In genomic region chr2:163248321-163249090, GRCh38 we compare ENCODE assay signal across 15 cellular contexts.
DNase-seq lines count a peak whose midpoint lies in the region; ATAC-seq, FAIRE-seq and TF ChIP-seq lines count a peak whose summit lies in the region.
"Had no signal": no experiment of that assay in that cellular context is flagged by ENCODE, and none has a peak within 500 bp of the region (broad histone marks: within the 10 kb centered on the region; RNA-seq: fewer than 3 reads in every experiment).

No MANE protein-coding gene starts in this region.

- no peak overlapping the region for H3K14ac ChIP-seq in H1 (ENCODE audit: insufficient read length)

- TF ChIP-seq CTCF in GM23338 (conservative IDR thresholded peaks at IDR 0.05; ENCODE audit: low read depth in 2 of 2) (no peak), H1 (IDR thresholded peaks at IDR 0.05; ENCODE audit: control extremely low read depth in 1 of 3, insufficient read depth in 1 of 3, low read depth in 1 of 3, low read length in 3 of 3) (no peak), neural progenitor cell (IDR thresholded peaks at IDR 0.05) (no peak), type B pancreatic cell (conservative IDR thresholded peaks at IDR 0.05) (no peak)

- H3K4me1 ChIP-seq in GM23338 (ENCODE audit: insufficient read depth) (0 out of 2 replicates have a peak, but pooled peaks cover 5% of the 10 kb centered on the region), H1 (replicated peaks in 1 of 4; ENCODE audit: control insufficient read depth in 3 of 4, insufficient read depth in 4 of 4, low read length in 3 of 4) (no peaks in the 10 kb centered on the region), neural progenitor cell (peaks cover 57% of the 10 kb centered on the region)

- peaks cover 13% of the 10 kb centered on the region; the same call in 2 of the 3 replicates for H3K4me1 Mint-ChIP-seq in GM23338
- peaks cover 39% of the 10 kb centered on the region for H3K4me1 Mint-ChIP-seq in neural progenitor cell
- H3K4me1 Mint-ChIP-seq in type B pancreatic cell (ENCODE audit: unreplicated experiment) = peaks cover 22% of the 10 kb centered on the region

- WGBS in H1 (ENCODE audit: extremely low coverage in 1 of 2, insufficient coverage in 1 of 2, insufficient read length in 1 of 2, insufficient replicate concordance in 2 of 2, low coverage in 1 of 2, low lambda C conversion rate in 2 of 2, missing lambda C conversion rate in 1 of 2), 2 experiments = 94% methylated on average over 4 of the region's 4 CpGs; no CpG with 5 or more reads in 1 of the 2 experiments

- no peaks in the 10 kb centered on the region for H3K27me3 Mint-ChIP-seq in GM23338 (ENCODE audit: insufficient read depth, low read depth, poor library complexity)
- peaks cover 3% of the 10 kb centered on the region for H3K27me3 Mint-ChIP-seq in neural progenitor cell (ENCODE audit: insufficient read depth, low read depth)
- peaks cover 11% of the 10 kb centered on the region for H3K27me3 Mint-ChIP-seq in type B pancreatic cell

- no peak for FAIRE-seq in H1 (lab: Jason Lieb, UNC)
- FAIRE-seq: GM12878 had no signal

- no peak for TF ChIP-seq RAD21 in H1 (IDR thresholded peaks at IDR 0.05 in 1 of 2, conservative IDR thresholded peaks at IDR 0.05 in 1 of 2; ENCODE audit: low read depth in 2 of 2, low read length in 2 of 2)

- no peak for TF ChIP-seq EP300 in H1 (IDR thresholded peaks at IDR 0.05; ENCODE audit: borderline replicate concordance in 1 of 2, low read depth in 2 of 2, low read length in 2 of 2)

- no peaks in the 10 kb centered on the region for H3K9me2 ChIP-seq in GM23338 (ENCODE audit: insufficient read depth)

- H3K9me3 ChIP-seq in H1 (ENCODE audit: insufficient read depth in 2 of 2, low read depth in 1 of 2, low read length in 1 of 2) (no peaks in the 10 kb centered on the region), neural progenitor cell (ENCODE audit: low read depth) (peaks cover under 1% of the 10 kb centered on the region)

- H3K79me1 ChIP-seq in H1 (ENCODE audit: low read depth, low read length) = no peaks in the 10 kb centered on the region

- H3K27ac Mint-ChIP-seq in GM23338 = 0 out of 2 replicates have a peak overlapping the region, but pooled peaks have one; percentile 29
- H3K27ac Mint-ChIP-seq in neural progenitor cell = no peak overlapping the region
- H3K27ac Mint-ChIP-seq in type B pancreatic cell = no peak overlapping the region

- no peaks in the 10 kb centered on the region for H4K20me1 ChIP-seq in GM23338 (replicated peaks; ENCODE audit: insufficient read depth)
- no peaks in the 10 kb centered on the region for H4K20me1 ChIP-seq in H1 (replicated peaks in 1 of 2; ENCODE audit: control insufficient read depth in 1 of 2, insufficient read depth in 2 of 2, low read length in 2 of 2)
- no peaks in the 10 kb centered on the region for H4K20me1 ChIP-seq in neural progenitor cell (ENCODE audit: low read depth)

- H2BK120ac ChIP-seq in H1 (replicated peaks; ENCODE audit: low read depth, low read length) = no peak overlapping the region

- no peaks in the 10 kb centered on the region for H3K79me2 ChIP-seq in GM23338 (replicated peaks; ENCODE audit: insufficient read depth)
- H3K79me2 ChIP-seq in H1 (ENCODE audit: control insufficient read depth in 1 of 2, insufficient read depth in 2 of 2, low read length in 2 of 2) = no peaks in the 10 kb centered on the region
- no peaks in the 10 kb centered on the region for H3K79me2 ChIP-seq in neural progenitor cell (ENCODE audit: low read depth)

- H3K36me3 ChIP-seq in GM23338 (ENCODE audit: insufficient read depth) = no peaks in the 10 kb centered on the region
- no peaks in the 10 kb centered on the region; a peak in 1 of 8 replicates for H3K36me3 ChIP-seq in H1 (ENCODE audit: control insufficient read depth in 2 of 4, insufficient read depth in 4 of 4, low read length in 3 of 4)
- no peaks in the 10 kb centered on the region for H3K36me3 ChIP-seq in neural progenitor cell

- no peak overlapping the region for H3K4me3 Mint-ChIP-seq in GM23338
- no peak overlapping the region for H3K4me3 Mint-ChIP-seq in neural progenitor cell
- no peak overlapping the region for H3K4me3 Mint-ChIP-seq in type B pancreatic cell

- H4K91ac ChIP-seq in H1 (replicated peaks; ENCODE audit: insufficient read length, low read length) = no peak overlapping the region

- DNase-seq in GM23338 (ENCODE audit: low spot score) = no peak
- peak; percentile 62 for DNase-seq in NCI-H446 treated with DMSO at 0.1 percent for 48 hours (lab: John Stamatoyannopoulos, UW)
- DNase-seq in H1 (ENCODE audit: low read depth in 1 of 2, low spot score in 2 of 2) = no peak
- peak; percentile 58 for DNase-seq in neural progenitor cell (ENCODE audit: low spot score)
- DNase-seq in OCI-M1 (lab: John Stamatoyannopoulos, UW) = no peak
- DNase-seq in type B pancreatic cell (ENCODE audit: extremely low spot score, unreplicated experiment) = no peak
- DNase-seq: IMR-90, Kasumi-1, NCI-H1417 treated with DMSO at 0.1 percent for 48 hours, NCI-H2029, NCI-H226 had no signal

- H2AFZ ChIP-seq in GM23338 = 0 out of 2 replicates have a peak overlapping the region, but pooled peaks have one; percentile 35
- H2AFZ ChIP-seq in H1 (ENCODE audit: low read length) = 0 out of 2 replicates have a peak overlapping the region, but pooled peaks have one; percentile 3
- H2AFZ ChIP-seq in neural progenitor cell (replicated peaks) = no peak overlapping the region

- no peak overlapping the region for H3K18ac ChIP-seq in H1 (ENCODE audit: extremely low read depth, low read length)

- no peak overlapping the region for H3K4me2 ChIP-seq in GM23338
- H3K4me2 ChIP-seq in H1 (ENCODE audit: insufficient read depth in 1 of 2, low read depth in 2 of 2, low read length in 2 of 2) = no peak overlapping the region
- peak overlapping the region; percentile 71 for H3K4me2 ChIP-seq in neural progenitor cell

- H3K4ac ChIP-seq in H1 (replicated peaks; ENCODE audit: insufficient read length, low read depth, low read length) = no peak overlapping the region

- H3K9me3 Mint-ChIP-seq in GM23338 = peaks cover under 1% of the 10 kb centered on the region; the same call in 1 of the 3 replicates
- peaks cover under 1% of the 10 kb centered on the region for H3K9me3 Mint-ChIP-seq in neural progenitor cell
- no peaks in the 10 kb centered on the region for H3K9me3 Mint-ChIP-seq in type B pancreatic cell

- H2BK5ac ChIP-seq in H1 (ENCODE audit: low read depth, low read length) = no peak overlapping the region

- no peaks in the 10 kb centered on the region for H3K23me2 ChIP-seq in H1 (ENCODE audit: low read depth, low read length)

- no peak overlapping the region for H4K5ac ChIP-seq in H1 (ENCODE audit: insufficient read length, low read depth, low read length)

- no peak overlapping the region for H3K27ac ChIP-seq in GM23338 (ENCODE audit: low read depth)
- no peak overlapping the region for H3K27ac ChIP-seq in H1 (ENCODE audit: low read depth, low read length)
- H3K27ac ChIP-seq in neural progenitor cell = peak overlapping the region; percentile 80

- H2BK20ac ChIP-seq in H1 (ENCODE audit: low read length) = 0 out of 2 replicates have a peak overlapping the region, but pooled peaks have one; percentile 29

- CTCF ChIA-PET in H1 (lab: Charles Lee; ENCODE audit: partially characterized antibody) = interaction anchor here (1.7 kb wide), 1 partner anchor 57 kb away, joined by 6 read pairs; no protein-coding TSS in a partner anchor

- H4K8ac ChIP-seq in H1 (ENCODE audit: extremely low read depth, insufficient read depth, low read length) = no peak overlapping the region

- H2BK12ac ChIP-seq in H1 (ENCODE audit: low read depth, low read length) = no peak overlapping the region

- H3K9ac ChIP-seq in H1 (replicated peaks in 1 of 4; ENCODE audit: extremely low read depth in 1 of 4, low read depth in 3 of 4, low read length in 3 of 4) = no peak overlapping the region
- H3K9ac ChIP-seq in neural progenitor cell = no peak overlapping the region

- ATAC-seq in GM23338 (no peak), GM18520 (IDR thresholded peaks at IDR 0.05; ENCODE audit: unreplicated experiment) (no peak)
- ATAC-seq: GM12878, Panc1, Right ventricle myocardium inferior had no signal

- POLR2A ChIA-PET in H1 (lab: Charles Lee; ENCODE audit: partially characterized antibody) = no interaction called here

- H3K36me3 Mint-ChIP-seq in GM23338 (ENCODE audit: low read depth) (no peaks in the 10 kb centered on the region), neural progenitor cell (no peaks in the 10 kb centered on the region), type B pancreatic cell (no peaks in the 10 kb centered on the region)

- no peak for TF ChIP-seq POLR2A in H1 (IDR thresholded peaks at IDR 0.05; ENCODE audit: control extremely low read depth in 1 of 2, low read depth in 2 of 2, low read length in 2 of 2)

- H3K56ac ChIP-seq in H1 (replicated peaks; ENCODE audit: insufficient read length, low read depth, low read length) = no peak overlapping the region

- H3K27me3 ChIP-seq in GM23338 (ENCODE audit: insufficient read depth) (no peaks in the 10 kb centered on the region), H1 (replicated peaks in 1 of 4; ENCODE audit: control insufficient read depth in 3 of 4, extremely low read depth in 1 of 4, insufficient read depth in 3 of 4, low read length in 3 of 4) (no peaks in the 10 kb centered on the region), neural progenitor cell (no peaks in the 10 kb centered on the region)

- no peaks in the 10 kb centered on the region for H3F3A ChIP-seq in GM23338 (replicated peaks; ENCODE audit: low read depth)
- peaks cover 31% of the 10 kb centered on the region for H3F3A ChIP-seq in neural progenitor cell (ENCODE audit: low read depth)

- H3K4me3 ChIP-seq in GM23338 = no peak overlapping the region
- no peak overlapping the region for H3K4me3 ChIP-seq in H1 (ENCODE audit: extremely low read depth in 1 of 4, insufficient read depth in 2 of 4, low read depth in 3 of 4, low read length in 4 of 4)
- no peak overlapping the region for H3K4me3 ChIP-seq in neural progenitor cell
- H3K4me3 ChIP-seq: GM12878 had no signal

- no peak overlapping the region for H2BK15ac ChIP-seq in H1 (ENCODE audit: low read length)

- no peak overlapping the region for H3K23ac ChIP-seq in H1 (ENCODE audit: insufficient read length)

- no peak overlapping the region for H2AK5ac ChIP-seq in H1 (ENCODE audit: low read depth, low read length)

TF ChIP-seq in GM23338, 12 proteins besides CTCF, POLR2A, EP300 and RAD21 (continues in another document):
- TF ChIP-seq POLR2AphosphoS5 (IDR thresholded peaks at IDR 0.05; ENCODE audit: low read depth) (no peak), NANOG (IDR thresholded peaks at IDR 0.05; ENCODE audit: borderline replicate concordance) (no peak)

TF ChIP-seq in H1, 55 proteins besides CTCF, POLR2A, EP300 and RAD21:
- TF ChIP-seq RXRA (IDR thresholded peaks at IDR 0.05; ENCODE audit: insufficient read depth, low read depth, low read length) = no peak
- TF ChIP-seq, protein P1, sequence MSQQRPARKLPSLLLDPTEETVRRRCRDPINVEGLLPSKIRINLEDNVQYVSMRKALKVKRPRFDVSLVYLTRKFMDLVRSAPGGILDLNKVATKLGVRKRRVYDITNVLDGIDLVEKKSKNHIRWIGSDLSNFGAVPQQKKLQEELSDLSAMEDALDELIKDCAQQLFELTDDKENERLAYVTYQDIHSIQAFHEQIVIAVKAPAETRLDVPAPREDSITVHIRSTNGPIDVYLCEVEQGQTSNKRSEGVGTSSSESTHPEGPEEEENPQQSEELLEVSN (IDR thresholded peaks at IDR 0.05) = no peak
- no peak for TF ChIP-seq SIRT6 (IDR thresholded peaks at IDR 0.05; ENCODE audit: low read length)
TF ChIP-seq in H1: peak in this region for 0.

Comparison
In these comparisons a context has a peak if more than half of its experiments do, and no peak if none do; other contexts are left out.
1. DNase-seq: peak in NCI-H446 treated with DMSO at 0.1 percent for 48 hours (single experiment) and neural progenitor cell (single experiment); none in GM23338 (single experiment), H1 (0 of 2), OCI-M1 (single experiment) and type B pancreatic cell (single experiment).